23 cellular contexts compared by ENCODE assay signal in the genomic region with DNA sequence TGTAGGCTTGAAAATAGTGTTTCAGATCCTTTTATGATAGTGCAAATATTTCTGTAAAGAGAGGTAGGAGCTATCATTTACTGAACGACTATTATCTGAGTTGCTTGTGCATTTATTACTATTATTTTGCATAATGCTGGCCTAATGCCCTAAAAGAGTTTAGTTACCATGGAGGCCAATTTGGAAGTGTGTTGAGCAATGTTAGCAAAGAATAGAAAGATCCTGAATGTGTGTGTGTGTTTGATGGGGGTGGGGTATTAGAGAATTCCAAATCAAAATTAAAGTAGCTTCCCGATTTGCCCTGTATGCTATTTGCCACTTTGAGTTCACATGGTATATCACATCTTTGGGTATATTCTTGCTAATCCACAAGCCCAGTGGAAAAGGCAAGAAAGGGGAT. TPM values are rescaled to one million over a fixed set of nuclear protein-coding genes. Genes with fewer than 3 reads are reported as not detected.
A peak's percentile ranks its signal among the peaks of the same experiment; 100 is the strongest.
DNase-seq lines count a peak whose midpoint lies in the region; ATAC-seq and TF ChIP-seq lines count a peak whose summit lies in the region.
"Had no signal": no experiment of that assay in that cellular context is flagged by ENCODE, and none has a peak within 500 bp of the region (broad histone marks: within the 10 kb centered on the region; RNA-seq: fewer than 3 reads in every experiment).

No MANE protein-coding gene starts in this region.

- POLR2A ChIA-PET in PC-3 (lab: Charles Lee; ENCODE audit: unreplicated experiment), result no interaction called here

- H3K27me3 ChIP-seq in PC-3 (ENCODE audit: low read length), result peaks cover 23% of the 10 kb centered on the region
- H3K27me3 ChIP-seq in effector memory CD4-positive, alpha-beta T cell (replicated peaks; ENCODE audit: control insufficient read depth, insufficient read depth, low read length, poor library complexity, severe bottlenecking), result no peaks in the 10 kb centered on the region
- H3K27me3 ChIP-seq: BE2C had no signal

- no peak overlapping the region for H2AFZ ChIP-seq in PC-3 (ENCODE audit: low read length)

- H3K79me2 ChIP-seq in PC-3 (ENCODE audit: low read length), result no peaks in the 10 kb centered on the region

- TF ChIP-seq CTCF in PC-3 (conservative IDR thresholded peaks at IDR 0.05; ENCODE audit: low read depth, low read length), result no peak
- TF ChIP-seq CTCF in choroid plexus epithelial cell (conservative IDR thresholded peaks at IDR 0.05; ENCODE audit: low read depth, low read length), result no peak
- TF ChIP-seq CTCF in fibroblast of the aortic adventitia (IDR thresholded peaks at IDR 0.05; ENCODE audit: insufficient read depth, low read length), result no peak

- H3K9me2 ChIP-seq in PC-3 (replicated peaks; ENCODE audit: low read length), result no peaks in the 10 kb centered on the region

- H3K4me3 ChIP-seq in PC-3 (ENCODE audit: low read length), result no peak overlapping the region
- no peak overlapping the region for H3K4me3 ChIP-seq in choroid plexus epithelial cell (ENCODE audit: low read depth, low read length)
- H3K4me3 ChIP-seq in fibroblast of the aortic adventitia (ENCODE audit: low read depth, low read length), result no peak overlapping the region
- H3K4me3 ChIP-seq in effector memory CD4-positive, alpha-beta T cell (ENCODE audit: insufficient read depth, low read depth, low read length, poor library complexity, severe bottlenecking), result no peak overlapping the region
- H3K4me3 ChIP-seq: GM12878 had no signal

- ATAC-seq in PC-3 (no peak), sciatic nerve (peak; percentile 70), HG03571 (IDR thresholded peaks at IDR 0.05; ENCODE audit: unreplicated experiment) (no peak)
- ATAC-seq: GM12878 had no signal

- H3K4me1 ChIP-seq in PC-3 (ENCODE audit: insufficient read depth, low read length), result no peaks in the 10 kb centered on the region
- H3K4me1 ChIP-seq in effector memory CD4-positive, alpha-beta T cell (ENCODE audit: control insufficient read depth, insufficient read depth, low read length, poor library complexity, severe bottlenecking), result no peaks in the 10 kb centered on the region
- H3K4me1 ChIP-seq: BE2C had no signal

- no peak overlapping the region for H3K27ac ChIP-seq in PC-3 (ENCODE audit: low read length)
- H3K27ac ChIP-seq in effector memory CD4-positive, alpha-beta T cell (ENCODE audit: insufficient read depth, low read length, poor library complexity, severe bottlenecking), result no peak overlapping the region

- DNase-seq in PC-3, result peak; percentile 0
- DNase-seq in choroid plexus epithelial cell (ENCODE audit: low read depth), result peak; percentile 7
- peak; percentile 11 for DNase-seq in fibroblast of the aortic adventitia (ENCODE audit: low read depth)
- no peak for DNase-seq in sciatic nerve (ENCODE audit: low spot score)
- DNase-seq in AML-193 (lab: John Stamatoyannopoulos, UW), result no peak
- no peak for DNase-seq in effector memory CD4-positive, alpha-beta T cell
- no peak for DNase-seq in NCI-H1417 (lab: John Stamatoyannopoulos, UW)
- DNase-seq: BE2C; C1 segment of cervical spinal cord; CD4-positive, CD25-positive, alpha-beta regulatory T cell; CD8-positive, alpha-beta memory T cell; COR-L47; DMS 273 treated with DMSO at 0.1 percent for 48 hours; DMS53; DND-41; EL; H9 had no signal

- no peak overlapping the region for H3K9ac ChIP-seq in PC-3 (ENCODE audit: low read length)

- H3K4me2 ChIP-seq in PC-3 (ENCODE audit: low read length), result no peak overlapping the region

- H4K20me1 ChIP-seq in PC-3 (ENCODE audit: low read length), result no peaks in the 10 kb centered on the region

- no TSS peak for BruUV-seq in PC-3 (replicated peaks; lab: Mats Ljungman, UMichigan)

- intact Hi-C loops in PC-3 (cut with micrococcal nuclease), result no loop called here
- intact Hi-C loops in sciatic nerve (cut with DNase I), result no loop called here

- no peaks in the 10 kb centered on the region for H3K9me3 ChIP-seq in PC-3 (ENCODE audit: low read length)
- no peaks in the 10 kb centered on the region for H3K9me3 ChIP-seq in effector memory CD4-positive, alpha-beta T cell (ENCODE audit: control insufficient read depth, low read length)
- H3K9me3 ChIP-seq: BE2C had no signal

- no peaks in the 10 kb centered on the region for H3K36me3 ChIP-seq in PC-3 (ENCODE audit: low read depth, low read length)
- H3K36me3 ChIP-seq in effector memory CD4-positive, alpha-beta T cell (ENCODE audit: control insufficient read depth, insufficient read depth, low read length), result no peaks in the 10 kb centered on the region
- H3K36me3 ChIP-seq: BE2C had no signal

- H3F3A ChIP-seq in PC-3 (ENCODE audit: low read length, unreplicated experiment), result no peaks in the 10 kb centered on the region

- CTCF ChIA-PET in PC-3 (lab: Charles Lee), result no interaction called here

RNA-seq across cellular contexts. Expression of a gene that starts 45.5 kb away (rescaled TPM):
- not detected in 2 replicates for total RNA-seq in PC-3 (2014; rRNA removed)
- not detected in 2 replicates for total RNA-seq in fibroblast of the aortic adventitia (ENCODE audit: low replicate concordance)
- not detected for total RNA-seq in sciatic nerve
- total RNA-seq: A172; CD4-positive, CD25-positive, alpha-beta regulatory T cell; CD8-positive, alpha-beta memory T cell; G401; GM12878; H1; H9; HT-29 had no signal

Comparison
In these comparisons a context has a peak if more than half of its experiments do, and no peak if none do; other contexts are left out.
1. DNase-seq: peak in PC-3 (single experiment), choroid plexus epithelial cell (single experiment) and fibroblast of the aortic adventitia (single experiment); none in sciatic nerve (single experiment), AML-193 (0 of 2), effector memory CD4-positive, alpha-beta T cell (0 of 3) and NCI-H1417 (0 of 3).